1 cellular context compared by ENCODE assay signal in the genomic region with DNA sequence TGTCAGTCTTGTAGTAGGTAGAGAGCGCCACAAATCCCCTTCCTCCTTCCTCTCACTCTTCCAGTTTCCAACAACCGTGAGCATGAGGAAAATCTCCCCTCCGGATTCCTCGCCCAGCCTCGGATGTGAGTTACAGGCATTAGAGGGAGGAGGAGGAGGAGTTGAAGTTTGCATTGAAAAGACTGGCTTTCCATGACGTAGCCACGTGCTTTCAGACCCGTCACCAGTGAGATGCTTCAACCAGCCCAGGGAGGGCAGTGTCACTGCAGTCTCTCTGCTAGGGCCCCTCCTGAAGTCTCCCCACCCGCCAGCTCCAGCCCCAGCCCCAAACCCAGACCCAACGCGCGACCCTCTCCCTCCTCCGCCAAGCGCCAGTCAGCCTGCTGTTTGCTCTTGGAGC.
TF ChIP-seq lines count a peak whose summit lies in the region.

No MANE protein-coding gene starts in this region.

TF ChIP-seq in SK-N-SH, 30 proteins besides CTCF, POLR2A, EP300 and RAD21 (continued from another document):
- TF ChIP-seq YY1 (IDR thresholded peaks at IDR 0.05; ENCODE audit: low read depth) = no peak
